18 cellular contexts compared by ENCODE assay signal in the genomic region with DNA sequence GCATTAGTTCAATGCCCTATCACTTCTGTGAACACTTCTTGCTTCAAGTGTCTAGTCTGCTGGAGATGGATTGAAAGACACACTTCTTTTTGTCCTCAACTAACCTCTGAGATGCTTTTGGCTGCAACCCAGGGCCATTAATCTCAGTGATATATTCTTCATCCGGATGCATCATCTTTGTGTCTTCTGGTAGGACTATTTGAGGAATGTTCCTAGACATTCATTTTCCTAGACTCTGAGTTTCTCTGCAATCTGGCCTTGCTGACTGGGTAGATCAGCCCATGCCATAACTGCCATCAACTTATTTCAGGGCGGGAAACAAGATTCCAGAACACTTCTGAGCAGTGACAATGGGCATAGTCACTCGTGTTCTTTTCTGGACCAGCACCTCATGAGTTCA.
DNase-seq lines count a peak whose midpoint lies in the region; ATAC-seq and TF ChIP-seq lines count a peak whose summit lies in the region.
"Had no signal": no experiment of that assay in that cellular context is flagged by ENCODE, and none has a peak within 500 bp of the region (broad histone marks: within the 10 kb centered on the region; RNA-seq: fewer than 3 reads in every experiment).

No MANE protein-coding gene starts in this region.

- no CpG with 5 or more reads among the region's 3 CpGs for WGBS in trophoblast cell (ENCODE audit: extremely low coverage, insufficient coverage, insufficient read length)

- DNase-seq in COLO829 (ENCODE audit: low spot score) (peak; percentile 11), HS-27A (ENCODE audit: low read depth) (peak; percentile 84), trophoblast cell (no peak), COR-L47 (lab: John Stamatoyannopoulos, UW) (no peak), epidermal melanocyte (ENCODE audit: insufficient read length, low spot score) (no peak), left ventricle myocardium superior (no peak)
- DNase-seq: CD8-positive, alpha-beta T cell; DMS79 treated with DMSO at 0.1 percent for 48 hours; GDM1; NCI-H1436 treated with DMSO at 0.1 percent for 48 hours; NCI-H2029 treated with DMSO at 0.1 percent for 48 hours; NCI-H226; NCI-H69; NK-92 treated with Interleukin-12 subunit alpha and Interleukin-12 subunit beta, amount 100 ng/mL, for 24 hours; SIG-M5; T-helper 17 cell had no signal

- no peaks in the 10 kb centered on the region for H3K36me3 ChIP-seq in trophoblast cell (ENCODE audit: control insufficient read depth in 1 of 2, insufficient read depth in 2 of 2, low read length in 2 of 2)
- H3K36me3 ChIP-seq: BLaER1 had no signal

- H3K14ac ChIP-seq in trophoblast cell (ENCODE audit: low read length): no peak overlapping the region

- no peak overlapping the region for H3K4me3 ChIP-seq in trophoblast cell (ENCODE audit: low read depth, low read length)
- H3K4me3 ChIP-seq: BLaER1 had no signal

- H3K79me1 ChIP-seq in trophoblast cell (ENCODE audit: low read length): peaks cover 15% of the 10 kb centered on the region

- H2BK12ac ChIP-seq in trophoblast cell (ENCODE audit: low read length): peak overlapping the region; percentile 21

- H2BK120ac ChIP-seq in trophoblast cell (ENCODE audit: insufficient read depth, low read length, poor library complexity): no peak overlapping the region

- no peaks in the 10 kb centered on the region for H3K9me3 ChIP-seq in trophoblast cell (ENCODE audit: insufficient read depth, low read depth, low read length)
- H3K9me3 ChIP-seq: BLaER1 had no signal

- H2AK5ac ChIP-seq in trophoblast cell (ENCODE audit: low read length): no peak overlapping the region

- H3K4ac ChIP-seq in trophoblast cell (ENCODE audit: low read depth, low read length): no peak overlapping the region

- no peaks in the 10 kb centered on the region for H3K79me2 ChIP-seq in trophoblast cell (ENCODE audit: control insufficient read depth, insufficient read depth, low read length, poor library complexity)

- H3K27ac ChIP-seq in trophoblast cell (ENCODE audit: low read depth, low read length): no peak overlapping the region
- H3K27ac ChIP-seq: BLaER1 had no signal

- H3K23ac ChIP-seq in trophoblast cell (ENCODE audit: low read length): no peak overlapping the region

- no peaks in the 10 kb centered on the region for H3K27me3 ChIP-seq in trophoblast cell (ENCODE audit: insufficient read depth, low read length)
- H3K27me3 ChIP-seq: BLaER1 had no signal

- no peak overlapping the region for H2AFZ ChIP-seq in trophoblast cell (ENCODE audit: insufficient read depth, low read length, poor library complexity)

- H3K9ac ChIP-seq in trophoblast cell (ENCODE audit: low read length): no peak overlapping the region
- H3K9ac ChIP-seq: BLaER1 had no signal

- no peak overlapping the region for H4K8ac ChIP-seq in trophoblast cell (ENCODE audit: low read depth, low read length)

- ATAC-seq in SK-N-SH treated with all-trans-retinoic acid at 6 μM for 48 hours: peak; percentile 54
- ATAC-seq in left ventricle myocardium superior: no peak
- ATAC-seq: CD8-positive, alpha-beta T cell; T-helper 17 cell had no signal

- H2BK5ac ChIP-seq in trophoblast cell (ENCODE audit: low read depth, low read length, poor library complexity): no peak overlapping the region

- H3K18ac ChIP-seq in trophoblast cell (ENCODE audit: low read length): no peak overlapping the region

- no peak overlapping the region for H3K4me2 ChIP-seq in trophoblast cell (ENCODE audit: low read length)
- H3K4me2 ChIP-seq: BLaER1 had no signal

- H3K4me1 ChIP-seq in trophoblast cell (ENCODE audit: control insufficient read depth in 1 of 2, insufficient read depth in 2 of 2, low read length in 2 of 2): peaks cover 4 to 15% of the 10 kb centered on the region in 2 experiments
- H3K4me1 ChIP-seq: BLaER1 had no signal

- no peak overlapping the region for H4K91ac ChIP-seq in trophoblast cell (ENCODE audit: low read depth, low read length)

- intact Hi-C loops in left ventricle myocardium superior (cut with micrococcal nuclease): no loop called here

- H4K12ac ChIP-seq in trophoblast cell (ENCODE audit: low read depth, low read length): no peak overlapping the region

TF ChIP-seq in SK-N-SH treated with all-trans-retinoic acid at 6 μM for 48 hours, 23 proteins besides CTCF, POLR2A, EP300 and RAD21 (continues in another document):
- TF ChIP-seq TOX (CRISPR knock-in tag; IDR thresholded peaks at IDR 0.05; ENCODE audit: borderline replicate concordance): no peak
- TF ChIP-seq RARB (CRISPR knock-in tag; IDR thresholded peaks at IDR 0.05): no peak
- no peak for TF ChIP-seq PPARA (CRISPR knock-in tag; IDR thresholded peaks at IDR 0.05; ENCODE audit: borderline replicate concordance)
- TF ChIP-seq, protein P1, sequence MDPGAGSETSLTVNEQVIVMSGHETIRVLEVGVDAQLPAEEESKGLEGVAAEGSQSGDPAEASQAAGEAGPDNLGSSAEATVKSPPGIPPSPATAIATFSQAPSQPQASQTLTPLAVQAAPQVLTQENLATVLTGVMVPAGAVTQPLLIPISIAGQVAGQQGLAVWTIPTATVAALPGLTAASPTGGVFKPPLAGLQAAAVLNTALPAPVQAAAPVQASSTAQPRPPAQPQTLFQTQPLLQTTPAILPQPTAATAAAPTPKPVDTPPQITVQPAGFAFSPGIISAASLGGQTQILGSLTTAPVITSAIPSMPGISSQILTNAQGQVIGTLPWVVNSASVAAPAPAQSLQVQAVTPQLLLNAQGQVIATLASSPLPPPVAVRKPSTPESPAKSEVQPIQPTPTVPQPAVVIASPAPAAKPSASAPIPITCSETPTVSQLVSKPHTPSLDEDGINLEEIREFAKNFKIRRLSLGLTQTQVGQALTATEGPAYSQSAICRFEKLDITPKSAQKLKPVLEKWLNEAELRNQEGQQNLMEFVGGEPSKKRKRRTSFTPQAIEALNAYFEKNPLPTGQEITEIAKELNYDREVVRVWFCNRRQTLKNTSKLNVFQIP (CRISPR knock-in tag; IDR thresholded peaks at IDR 0.05; ENCODE audit: borderline replicate concordance, low read depth): no peak
- TF ChIP-seq ESRRG (CRISPR knock-in tag; IDR thresholded peaks at IDR 0.05): no peak
- TF ChIP-seq, protein P2, sequence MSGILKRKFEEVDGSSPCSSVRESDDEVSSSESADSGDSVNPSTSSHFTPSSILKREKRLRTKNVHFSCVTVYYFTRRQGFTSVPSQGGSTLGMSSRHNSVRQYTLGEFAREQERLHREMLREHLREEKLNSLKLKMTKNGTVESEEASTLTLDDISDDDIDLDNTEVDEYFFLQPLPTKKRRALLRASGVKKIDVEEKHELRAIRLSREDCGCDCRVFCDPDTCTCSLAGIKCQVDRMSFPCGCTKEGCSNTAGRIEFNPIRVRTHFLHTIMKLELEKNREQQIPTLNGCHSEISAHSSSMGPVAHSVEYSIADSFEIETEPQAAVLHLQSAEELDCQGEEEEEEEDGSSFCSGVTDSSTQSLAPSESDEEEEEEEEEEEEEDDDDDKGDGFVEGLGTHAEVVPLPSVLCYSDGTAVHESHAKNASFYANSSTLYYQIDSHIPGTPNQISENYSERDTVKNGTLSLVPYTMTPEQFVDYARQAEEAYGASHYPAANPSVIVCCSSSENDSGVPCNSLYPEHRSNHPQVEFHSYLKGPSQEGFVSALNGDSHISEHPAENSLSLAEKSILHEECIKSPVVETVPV (CRISPR knock-in tag; IDR thresholded peaks at IDR 0.05): no peak
- no peak for TF ChIP-seq ZNF8 (CRISPR knock-in tag; IDR thresholded peaks at IDR 0.05)
- TF ChIP-seq SNAI2 (CRISPR knock-in tag; IDR thresholded peaks at IDR 0.05): no peak
- TF ChIP-seq ISL1 (CRISPR knock-in tag; IDR thresholded peaks at IDR 0.05): no peak
- TF ChIP-seq ZFP3 (CRISPR knock-in tag; IDR thresholded peaks at IDR 0.05): no peak
- TF ChIP-seq, protein P3, sequence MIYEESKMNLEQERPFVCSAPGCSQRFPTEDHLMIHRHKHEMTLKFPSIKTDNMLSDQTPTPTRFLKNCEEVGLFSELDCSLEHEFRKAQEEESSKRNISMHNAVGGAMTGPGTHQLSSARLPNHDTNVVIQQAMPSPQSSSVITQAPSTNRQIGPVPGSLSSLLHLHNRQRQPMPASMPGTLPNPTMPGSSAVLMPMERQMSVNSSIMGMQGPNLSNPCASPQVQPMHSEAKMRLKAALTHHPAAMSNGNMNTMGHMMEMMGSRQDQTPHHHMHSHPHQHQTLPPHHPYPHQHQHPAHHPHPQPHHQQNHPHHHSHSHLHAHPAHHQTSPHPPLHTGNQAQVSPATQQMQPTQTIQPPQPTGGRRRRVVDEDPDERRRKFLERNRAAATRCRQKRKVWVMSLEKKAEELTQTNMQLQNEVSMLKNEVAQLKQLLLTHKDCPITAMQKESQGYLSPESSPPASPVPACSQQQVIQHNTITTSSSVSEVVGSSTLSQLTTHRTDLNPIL (CRISPR knock-in tag; IDR thresholded peaks at IDR 0.05; ENCODE audit: low read depth): no peak
- no peak for TF ChIP-seq ZFP30 (CRISPR knock-in tag; IDR thresholded peaks at IDR 0.05)
- TF ChIP-seq ZC3H10 (CRISPR knock-in tag; IDR thresholded peaks at IDR 0.05): no peak
- TF ChIP-seq CSDC2 (CRISPR knock-in tag; IDR thresholded peaks at IDR 0.05): no peak
- TF ChIP-seq GLIS3 (CRISPR knock-in tag; IDR thresholded peaks at IDR 0.05): no peak
- TF ChIP-seq, protein P4, sequence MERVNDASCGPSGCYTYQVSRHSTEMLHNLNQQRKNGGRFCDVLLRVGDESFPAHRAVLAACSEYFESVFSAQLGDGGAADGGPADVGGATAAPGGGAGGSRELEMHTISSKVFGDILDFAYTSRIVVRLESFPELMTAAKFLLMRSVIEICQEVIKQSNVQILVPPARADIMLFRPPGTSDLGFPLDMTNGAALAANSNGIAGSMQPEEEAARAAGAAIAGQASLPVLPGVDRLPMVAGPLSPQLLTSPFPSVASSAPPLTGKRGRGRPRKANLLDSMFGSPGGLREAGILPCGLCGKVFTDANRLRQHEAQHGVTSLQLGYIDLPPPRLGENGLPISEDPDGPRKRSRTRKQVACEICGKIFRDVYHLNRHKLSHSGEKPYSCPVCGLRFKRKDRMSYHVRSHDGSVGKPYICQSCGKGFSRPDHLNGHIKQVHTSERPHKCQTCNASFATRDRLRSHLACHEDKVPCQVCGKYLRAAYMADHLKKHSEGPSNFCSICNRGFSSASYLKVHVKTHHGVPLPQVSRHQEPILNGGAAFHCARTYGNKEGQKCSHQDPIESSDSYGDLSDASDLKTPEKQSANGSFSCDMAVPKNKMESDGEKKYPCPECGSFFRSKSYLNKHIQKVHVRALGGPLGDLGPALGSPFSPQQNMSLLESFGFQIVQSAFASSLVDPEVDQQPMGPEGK (CRISPR knock-in tag; IDR thresholded peaks at IDR 0.05; ENCODE audit: borderline replicate concordance): no peak
- TF ChIP-seq TCF4 (CRISPR knock-in tag; IDR thresholded peaks at IDR 0.05; ENCODE audit: borderline replicate concordance): no peak

Comparison
In these comparisons a context has a peak if more than half of its experiments do, and no peak if none do; other contexts are left out.
1. DNase-seq: peak in COLO829 (single experiment) and HS-27A (single experiment); none in trophoblast cell (0 of 2), COR-L47 (single experiment), epidermal melanocyte (single experiment) and left ventricle myocardium superior (single experiment).